34 cellular contexts compared by ENCODE assay signal in genomic region chr10:93088466-93088865, GRCh38. TPM values are rescaled to one million over a fixed set of nuclear protein-coding genes. Genes with fewer than 3 reads are reported as not detected.
"Had no signal": no experiment of that assay in that cellular context is flagged by ENCODE, and none has a peak within 500 bp of the region (broad histone marks: within the 10 kb centered on the region; RNA-seq: fewer than 3 reads in every experiment).

No MANE protein-coding gene starts in this region.

- H3K4me3 Mint-ChIP-seq: activated B cell treated with CpG ODN at 0.5 μM for 24 hours; activated CD4-positive, alpha-beta T cell treated with anti-CD3 and anti-CD28 coated beads for 36 hours; activated naive CD4-positive, alpha-beta T cell treated with anti-CD3 and anti-CD28 coated beads, Interleukin-2, amount 50 U/mL, for 24 hours; activated T-cell treated with anti-CD3 and anti-CD28 coated beads, Interleukin-2, amount 50 U/mL, for 72 hours; memory B cell; nephron progenitor cell; stimulated activated memory B cell treated with anti-CD40 and anti-IgM and Interleukin-4, amounts not matched to agents 10 μg/mL and 1 μg/mL and 100 μg/mL, for 72 hours; T-helper 1 cell treated with Interleukin-12 subunit alpha and Interleukin-12 subunit beta and Interleukin-4 antibody, amounts not matched to agents 30 μg/mL and 1 μg/mL, for 36 hours had no signal

- H3K4me1 Mint-ChIP-seq: activated B cell treated with CpG ODN at 0.5 μM for 24 hours; activated CD4-positive, alpha-beta T cell treated with anti-CD3 and anti-CD28 coated beads for 36 hours; activated naive CD4-positive, alpha-beta T cell treated with anti-CD3 and anti-CD28 coated beads, Interleukin-2, amount 50 U/mL, for 24 hours; memory B cell had no signal

- H3K4me3 ChIP-seq: body of pancreas, cardiac muscle cell, mucosa of descending colon, stomach, suprapubic skin, tibial nerve, uterus had no signal

- H3K27me3 ChIP-seq: body of pancreas, cardiac muscle cell, suprapubic skin, tibial nerve, uterus had no signal

- H3K27ac ChIP-seq: body of pancreas, cardiac muscle cell, stomach, suprapubic skin, tibial nerve, uterus had no signal

- H3K36me3 Mint-ChIP-seq: activated naive CD4-positive, alpha-beta T cell treated with anti-CD3 and anti-CD28 coated beads, Interleukin-2, amount 50 U/mL, for 24 hours; memory B cell; stimulated activated memory B cell treated with anti-CD40 and anti-IgM and Interleukin-4, amounts not matched to agents 10 μg/mL and 1 μg/mL and 100 μg/mL, for 72 hours had no signal

- H3K27ac Mint-ChIP-seq: activated B cell treated with CpG ODN at 0.5 μM for 24 hours; activated CD4-positive, alpha-beta T cell treated with anti-CD3 and anti-CD28 coated beads for 36 hours; activated naive CD4-positive, alpha-beta T cell treated with anti-CD3 and anti-CD28 coated beads, Interleukin-2, amount 50 U/mL, for 24 hours; activated T-cell treated with anti-CD3 and anti-CD28 coated beads, Interleukin-2, amount 50 U/mL, for 72 hours; memory B cell; nephron progenitor cell; stimulated activated memory B cell treated with anti-CD40 and anti-IgM and Interleukin-4, amounts not matched to agents 10 μg/mL and 1 μg/mL and 100 μg/mL, for 72 hours; T-helper 1 cell treated with Interleukin-12 subunit alpha and Interleukin-12 subunit beta and Interleukin-4 antibody, amounts not matched to agents 30 μg/mL and 1 μg/mL, for 36 hours had no signal

- H3K9me3 ChIP-seq: body of pancreas, mucosa of descending colon, stomach, suprapubic skin, tibial nerve, uterus had no signal

- H3K4me1 ChIP-seq: body of pancreas, stomach, suprapubic skin, tibial nerve, uterus had no signal

- H3K9me3 Mint-ChIP-seq: activated B cell treated with CpG ODN at 0.5 μM for 24 hours; activated naive CD4-positive, alpha-beta T cell treated with anti-CD3 and anti-CD28 coated beads, Interleukin-2, amount 50 U/mL, for 24 hours; activated T-cell treated with anti-CD3 and anti-CD28 coated beads, Interleukin-2, amount 50 U/mL, for 72 hours; memory B cell; stimulated activated memory B cell treated with anti-CD40 and anti-IgM and Interleukin-4, amounts not matched to agents 10 μg/mL and 1 μg/mL and 100 μg/mL, for 72 hours; T-helper 1 cell treated with Interleukin-12 subunit alpha and Interleukin-12 subunit beta and Interleukin-4 antibody, amounts not matched to agents 30 μg/mL and 1 μg/mL, for 36 hours had no signal

- H3K27me3 Mint-ChIP-seq: activated naive CD4-positive, alpha-beta T cell treated with anti-CD3 and anti-CD28 coated beads, Interleukin-2, amount 50 U/mL, for 24 hours had no signal

- H3K36me3 ChIP-seq: cardiac muscle cell, stomach, suprapubic skin, tibial nerve, uterus had no signal

- ATAC-seq: activated CD4-positive, alpha-beta T cell treated with anti-CD3 and anti-CD28 coated beads for 36 hours; activated T-cell treated with anti-CD3 and anti-CD28 coated beads, Interleukin-2, amount 50 U/mL, for 72 hours; body of pancreas; esophagus mucosa; left colon; mucosa of descending colon; sciatic nerve; stimulated activated memory B cell treated with anti-CD40 and anti-IgM and Interleukin-4, amounts not matched to agents 10 μg/mL and 1 μg/mL and 100 μg/mL, for 72 hours had no signal

- DNase-seq: activated B cell treated with CpG ODN at 0.5 μM for 24 hours; activated CD4-positive, alpha-beta T cell treated with anti-CD3 and anti-CD28 coated beads for 36 hours; activated CD4-positive, alpha-beta T cell treated with anti-CD3 and anti-CD28 coated beads, Interleukin-2, amount 50 U/mL, for 48 hours; activated gamma-delta T cell treated with Interleukin-2 at 50 U/mL for 16 hours; activated T-cell treated with anti-CD3 and anti-CD28 coated beads, Interleukin-2, amount 50 U/mL, for 72 hours; anterior cingulate cortex; body of pancreas; dermis blood vessel endothelial cell; effector CD8-positive, alpha-beta T cell; glutamatergic neuron; hippocampal formation; left colon; mucosa of descending colon; nephron progenitor cell; nucleus accumbens; posterior cingulate gyrus; small intestine; stimulated activated CD4-positive, alpha-beta T cell treated with anti-CD3 and anti-CD28 coated beads, Interleukin-2, amount 100 ng/mL, for 24 hours; stomach; T1000; uterus had no signal

- FAIRE-seq: endothelial cell of umbilical vein, frontal cortex, keratinocyte, small intestine had no signal

RNA-seq across cellular contexts. Expression of gene CYP26A1, which starts 14.8 kb away (rescaled TPM):
- total RNA-seq: activated CD4-positive, alpha-beta T cell treated with anti-CD3 and anti-CD28 coated beads for 36 hours; activated T-cell treated with anti-CD3 and anti-CD28 coated beads, Interleukin-2, amount 50 U/mL, for 72 hours; esophagus mucosa; left colon; mucosa of descending colon; sciatic nerve; stomach; tibial nerve had no signal
- polyA plus RNA-seq: keratinocyte had no signal

RNA-seq across cellular contexts. Expression of gene CYP26C1, which starts 27.9 kb away (rescaled TPM):
- total RNA-seq: esophagus mucosa, lower leg skin had no signal
- polyA plus RNA-seq: keratinocyte, stomach had no signal
